In the genomic region with DNA sequence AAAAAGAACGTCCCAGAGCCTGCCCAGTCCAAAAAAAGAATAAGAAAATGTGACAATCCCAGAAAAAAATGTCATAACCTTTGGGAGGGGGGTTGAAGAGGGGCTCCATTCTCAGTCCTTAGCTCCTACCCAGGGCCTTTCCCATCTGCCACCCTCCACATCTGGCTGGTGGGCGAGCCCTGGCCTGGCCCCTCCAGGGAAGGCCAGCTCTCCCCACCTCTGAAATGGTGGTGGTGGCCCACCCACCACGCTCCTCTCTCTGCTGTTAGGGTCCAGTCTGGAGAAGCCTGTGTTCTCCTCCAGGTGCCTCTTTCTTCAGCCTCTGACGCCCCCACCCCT, we compare ENCODE assay signal across 9 cellular contexts. TPM values are rescaled to one million over a fixed set of nuclear protein-coding genes. Genes with fewer than 3 reads are reported as not detected.
A peak's percentile ranks its signal among the peaks of the same experiment; 100 is the strongest.
DNase-seq lines count a peak whose midpoint lies in the region; ATAC-seq and TF ChIP-seq lines count a peak whose summit lies in the region.
"Had no signal": no experiment of that assay in that cellular context is flagged by ENCODE, and none has a peak within 500 bp of the region (broad histone marks: within the 10 kb centered on the region; RNA-seq: fewer than 3 reads in every experiment).

No MANE protein-coding gene starts in this region.

- CTCF ChIA-PET in activated naive CD4-positive, alpha-beta T cell treated with anti-CD3 and anti-CD28 coated beads for 36 hours (lab: Charles Lee), result interaction anchor here (0.6 to 1.8 kb wide), 9 partner anchors 17 to 98 kb away, joined by 3 to 6 read pairs (median 3); partner anchors contain the start of gene PRPF6

- peaks cover 2% of the 10 kb centered on the region for H3K36me3 Mint-ChIP-seq in activated naive CD4-positive, alpha-beta T cell treated with anti-CD3 and anti-CD28 coated beads for 36 hours (ENCODE audit: low read depth)
- no peaks in the 10 kb centered on the region for H3K36me3 Mint-ChIP-seq in brain

- H3K9me3 ChIP-seq in upper lobe of left lung, result no peaks in the 10 kb centered on the region

- peak overlapping the region; percentile 58 for H3K4me2 ChIP-seq in mesendoderm (ENCODE audit: low read length)

- peak overlapping the region; percentile 69 for H3K18ac ChIP-seq in mesendoderm (ENCODE audit: low read length)

- TF ChIP-seq CTCF in brain (conservative IDR thresholded peaks at IDR 0.05) (no peak), upper lobe of left lung (IDR thresholded peaks at IDR 0.05) (no peak)

- no peak overlapping the region for H3K27ac ChIP-seq in mesendoderm (ENCODE audit: low read depth, low read length)
- H3K27ac ChIP-seq in upper lobe of left lung, result peak overlapping the region; percentile 78 to 94 (median 88)

- peak overlapping the region; percentile 92 for H3K56ac ChIP-seq in mesendoderm (ENCODE audit: low read length)

- TF ChIP-seq POLR2A in upper lobe of left lung (IDR thresholded peaks at IDR 0.05), result no peak
- TF ChIP-seq POLR2A in erythroblast (IDR thresholded peaks at IDR 0.05; ENCODE audit: low read length), result no peak

- no peaks in the 10 kb centered on the region for H3K79me1 ChIP-seq in mesendoderm (ENCODE audit: low read length)

- no peak for TF ChIP-seq EP300 in upper lobe of left lung (IDR thresholded peaks at IDR 0.05)

- no peak overlapping the region for H2BK120ac ChIP-seq in mesendoderm (ENCODE audit: low read depth, low read length)

- no peak overlapping the region for H2BK5ac ChIP-seq in mesendoderm (ENCODE audit: low read length)

- no peak overlapping the region for H3K23ac ChIP-seq in mesendoderm (ENCODE audit: low read length)

- H3K4me3 ChIP-seq in mesendoderm (ENCODE audit: low read length) (peak overlapping the region; percentile 64), upper lobe of left lung (peak overlapping the region; percentile 71 to 92 (median 80))

- no peak overlapping the region for H4K8ac ChIP-seq in mesendoderm (ENCODE audit: low read depth, low read length)

- H3K36me3 ChIP-seq in mesendoderm (ENCODE audit: control insufficient read depth, insufficient read depth, low read length) (no peaks in the 10 kb centered on the region), upper lobe of left lung (peaks cover 0 to 22% (median 12%) of the 10 kb centered on the region in 4 donors)

- no peaks in the 10 kb centered on the region for H3K79me2 ChIP-seq in mesendoderm (ENCODE audit: control insufficient read depth, insufficient read depth, low read length)

- WGBS in mesendoderm (ENCODE audit: extremely low coverage, insufficient coverage, low lambda C conversion rate), result no CpG with 5 or more reads among the region's 4 CpGs
- WGBS in upper lobe of left lung, 2 donors, result 6 to 12% methylated on average over 2 to 4 of the region's 4 CpGs

- intact Hi-C loops in activated naive CD4-positive, alpha-beta T cell treated with anti-CD3 and anti-CD28 coated beads for 36 hours (cut with micrococcal nuclease), result loop anchor here (2.0 to 5.0 kb wide), 2 partner anchors 98 to 342 kb away; partner anchors contain the start of genes LIME1, PRPF6 and SLC2A4RG

- peaks cover 35% of the 10 kb centered on the region for H3K4me1 Mint-ChIP-seq in activated naive CD4-positive, alpha-beta T cell treated with anti-CD3 and anti-CD28 coated beads for 36 hours (ENCODE audit: low read depth)
- peaks cover 40% of the 10 kb centered on the region for H3K4me1 Mint-ChIP-seq in brain

- no peak overlapping the region for H3K4ac ChIP-seq in mesendoderm (ENCODE audit: low read depth, low read length)

- H4K5ac ChIP-seq in mesendoderm (ENCODE audit: low read length), result no peak overlapping the region

- no peak for DNase-seq in activated naive CD4-positive, alpha-beta T cell treated with anti-CD3 and anti-CD28 coated beads for 36 hours
- DNase-seq in activated naive CD4-positive, alpha-beta T cell treated with anti-CD3 and anti-CD28 coated beads, Interleukin-2, amount 50 U/mL, for 16 hours, result no peak
- no peak for DNase-seq in mesendoderm
- DNase-seq in upper lobe of left lung, result peak in 1 of 2 donors; percentile 66
- no peak for DNase-seq in erythroblast (lab: John Stamatoyannopoulos, UW)
- DNase-seq in GM19238 (ENCODE audit: insufficient read length, low spot score), result no peak
- no peak for DNase-seq in activated CD4-positive, CD25-positive, alpha-beta regulatory T cell (lab: John Stamatoyannopoulos, UW)
- DNase-seq: amniotic stem cell had no signal

- H3K27me3 Mint-ChIP-seq in activated naive CD4-positive, alpha-beta T cell treated with anti-CD3 and anti-CD28 coated beads for 36 hours (ENCODE audit: low read depth), result no peaks in the 10 kb centered on the region
- peaks cover 22% of the 10 kb centered on the region for H3K27me3 Mint-ChIP-seq in brain

- no peaks in the 10 kb centered on the region for H3K9me3 Mint-ChIP-seq in activated naive CD4-positive, alpha-beta T cell treated with anti-CD3 and anti-CD28 coated beads for 36 hours
- H3K9me3 Mint-ChIP-seq in brain, result no peaks in the 10 kb centered on the region

- peaks cover 2% of the 10 kb centered on the region for H3K27me3 ChIP-seq in mesendoderm (ENCODE audit: insufficient read depth, low read length, poor library complexity)
- peaks cover 0 to 4% (median under 1%) of the 10 kb centered on the region in 4 donors for H3K27me3 ChIP-seq in upper lobe of left lung

- peak overlapping the region; percentile 82 for H3K9ac ChIP-seq in mesendoderm (ENCODE audit: low read length)

- H2AK5ac ChIP-seq in mesendoderm (ENCODE audit: low read length), result no peak overlapping the region

- H2BK15ac ChIP-seq in mesendoderm (replicated peaks; ENCODE audit: low read depth), result no peak overlapping the region

- H3K27ac Mint-ChIP-seq in activated naive CD4-positive, alpha-beta T cell treated with anti-CD3 and anti-CD28 coated beads for 36 hours, result peak overlapping the region; percentile 82
- H3K27ac Mint-ChIP-seq in brain, result peak overlapping the region in 3 of 5 experiments; percentile 36 to 67 (median 43)

- H3K4me3 Mint-ChIP-seq in activated naive CD4-positive, alpha-beta T cell treated with anti-CD3 and anti-CD28 coated beads for 36 hours, result peak overlapping the region; percentile 87
- H3K4me3 Mint-ChIP-seq in brain, result peak overlapping the region; percentile 67 to 83 (median 80)

- H3K4me1 ChIP-seq in mesendoderm (ENCODE audit: control insufficient read depth, low read depth, low read length), result no peaks in the 10 kb centered on the region
- peaks cover 32 to 71% (median 42%) of the 10 kb centered on the region in 4 donors for H3K4me1 ChIP-seq in upper lobe of left lung

- ATAC-seq in upper lobe of left lung (ENCODE audit: low FRiP score in 2 of 2), result no peak

RNA-seq across cellular contexts. Expression of gene RGS19, which starts 0.4 kb away (rescaled TPM):
- 10 to 100 TPM; 20.6 to 23.5 TPM for total RNA-seq in activated naive CD4-positive, alpha-beta T cell treated with anti-CD3 and anti-CD28 coated beads for 36 hours
- 14.7 TPM for polyA plus RNA-seq in brain (ENCODE audit: insufficient read depth, low read depth, low replicate concordance)
- 11.2 TPM for polyA plus RNA-seq in mesendoderm (2013, experiment 1 of 2)
- 10.0 TPM for polyA plus RNA-seq in mesendoderm (2013, experiment 2 of 2)
- total RNA-seq in upper lobe of left lung, result 10 to 100 TPM; 21.5 to 70.8 (median 55.6) TPM

RNA-seq across cellular contexts. Expression of gene OPRL1, which starts 1.0 kb away (rescaled TPM):
- under 1 TPM; 0.45 to 0.47 TPM for total RNA-seq in activated naive CD4-positive, alpha-beta T cell treated with anti-CD3 and anti-CD28 coated beads for 36 hours
- 10.8 TPM for polyA plus RNA-seq in brain (ENCODE audit: insufficient read depth, low read depth, low replicate concordance)
- 0.07 TPM for polyA plus RNA-seq in mesendoderm (2013, experiment 1 of 2)
- polyA plus RNA-seq in mesendoderm (2013, experiment 2 of 2), result 0.10 TPM
- 1 to 10 TPM; 1.7 to 3.1 (median 2.6) TPM for total RNA-seq in upper lobe of left lung

RNA-seq across cellular contexts. Expression of gene LKAAEAR1, which starts 5.3 kb away (rescaled TPM):
- total RNA-seq in activated naive CD4-positive, alpha-beta T cell treated with anti-CD3 and anti-CD28 coated beads for 36 hours, result under 1 TPM; 0.33 to 0.62 TPM
- 0.97 TPM for polyA plus RNA-seq in brain (ENCODE audit: insufficient read depth, low read depth, low replicate concordance)
- 0.14 TPM for polyA plus RNA-seq in mesendoderm (2013, experiment 1 of 2)
- 0.04 TPM for polyA plus RNA-seq in mesendoderm (2013, experiment 2 of 2)
- 1 to 10 TPM in 4 of 6 donors, not detected in 2; 1.3 to 7.8 (median 4.9) TPM for total RNA-seq in upper lobe of left lung

RNA-seq across cellular contexts. Expression of gene TCEA2, which starts 15.9 kb away (rescaled TPM):
- total RNA-seq in activated naive CD4-positive, alpha-beta T cell treated with anti-CD3 and anti-CD28 coated beads for 36 hours, result 10 to 100 TPM; 16.7 to 18.2 TPM
- polyA plus RNA-seq in brain (ENCODE audit: insufficient read depth, low read depth, low replicate concordance), result 238 TPM
- polyA plus RNA-seq in mesendoderm (2013, experiment 1 of 2), result 29.9 TPM
- 30.7 TPM for polyA plus RNA-seq in mesendoderm (2013, experiment 2 of 2)
- 10 to 100 TPM; 21.7 to 56.0 (median 28.4) TPM for total RNA-seq in upper lobe of left lung

RNA-seq across cellular contexts. Expression of gene NPBWR2, which starts 28.5 kb away (rescaled TPM):
- not detected for total RNA-seq in activated naive CD4-positive, alpha-beta T cell treated with anti-CD3 and anti-CD28 coated beads for 36 hours
- not detected for polyA plus RNA-seq in brain (ENCODE audit: insufficient read depth, low read depth, low replicate concordance)
- not detected for polyA plus RNA-seq in mesendoderm (2013, experiment 1 of 2)
- polyA plus RNA-seq in mesendoderm (2013, experiment 2 of 2), result not detected
- total RNA-seq in upper lobe of left lung, result not detected
